Comparison of ENCODE assay signal across 38 cellular contexts in the genomic region with DNA sequence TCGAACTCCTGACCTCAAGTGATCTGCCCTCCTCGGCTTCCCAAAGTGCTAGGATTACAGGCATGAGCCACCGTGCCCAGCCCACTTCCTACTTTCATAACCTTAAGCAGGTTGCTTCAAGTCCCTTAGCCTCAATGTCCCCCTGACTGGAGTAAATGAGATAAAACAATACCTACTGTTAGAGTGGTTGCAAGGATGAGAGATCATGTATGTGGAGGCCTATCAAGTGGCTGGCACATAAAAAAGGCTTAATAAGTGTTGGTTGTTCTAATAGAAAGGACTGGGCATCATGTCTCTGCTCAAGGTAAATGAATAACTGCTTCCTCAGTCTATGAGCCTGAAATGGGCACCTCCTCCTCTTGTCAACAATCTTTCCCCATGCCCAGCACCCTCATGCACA.
"Had no signal": no experiment of that assay in that cellular context is flagged by ENCODE, and none has a peak within 500 bp of the region (broad histone marks: within the 10 kb centered on the region; RNA-seq: fewer than 3 reads in every experiment).

No MANE protein-coding gene starts in this region.

- FAIRE-seq: astrocyte, TTC549 had no signal

- H3K36me3 ChIP-seq: adrenal gland, brain microvascular endothelial cell, breast epithelium had no signal

- H3K27me3 ChIP-seq: adrenal gland, body of pancreas, brain microvascular endothelial cell, breast epithelium had no signal

- H3K4me3 ChIP-seq: adrenal gland, body of pancreas, breast epithelium had no signal

- DNase-seq: activated B cell treated with CpG ODN at 0.5 μM for 24 hours; activated CD4-positive, alpha-beta memory T cell treated with anti-CD3 and anti-CD28 coated beads for 36 hours; activated CD4-positive, alpha-beta T cell treated with anti-CD3 and anti-CD28 coated beads for 4 hours; activated CD4-positive, alpha-beta T cell treated with anti-CD3 and anti-CD28 coated beads, Interleukin-2, amount 10 ng/mL, durations not matched to agents 24 days and 14 days; activated CD4-positive, alpha-beta T cell treated with anti-CD3 and anti-CD28 coated beads, Interleukin-2, amount 50 U/mL, for 1 hour; activated CD4-positive, alpha-beta T cell treated with anti-CD3 and anti-CD28 coated beads, Interleukin-2, amount 50 U/mL, for 4 hours; activated CD4-positive, CD25-positive, alpha-beta regulatory T cell treated with anti-CD3 and anti-CD28 coated beads, Interleukin-2, amount 50 U/mL, for 72 hours; activated CD8-positive, alpha-beta memory T cell treated with anti-CD3 and anti-CD28 coated beads for 24 hours; activated CD8-positive, alpha-beta memory T cell treated with anti-CD3 and anti-CD28 coated beads, Interleukin-2, amount 10 ng/mL, durations not matched to agents 7 days and 5 days; activated CD8-positive, alpha-beta T cell treated with anti-CD3 and anti-CD28 coated beads for 36 hours; activated effector memory CD4-positive, alpha-beta T cell treated with anti-CD3 and anti-CD28 coated beads, Interleukin-2, amount 50 U/mL, for 16 hours; activated gamma-delta T cell treated with Interleukin-2 at 50 U/mL for 16 hours; activated naive CD4-positive, alpha-beta T cell; activated naive CD4-positive, alpha-beta T cell treated with anti-CD3 and anti-CD28 coated beads for 36 hours; activated naive CD4-positive, alpha-beta T cell treated with anti-CD3 and anti-CD28 coated beads, Interleukin-2, amount 50 U/mL, for 16 hours; activated naive CD8-positive, alpha-beta T cell treated with anti-CD3 and anti-CD28 coated beads for 36 hours; activated T-cell treated with anti-CD3 and anti-CD28 coated beads for 4 hours; activated T-cell treated with anti-CD3 and anti-CD28 coated beads, Interleukin-2, amount 50 U/mL, for 1 hour; activated T-cell treated with anti-CD3 and anti-CD28 coated beads, Interleukin-2, amount 50 U/mL, for 4 hours; activated T-cell treated with anti-CD3 and anti-CD28 coated beads, Interleukin-2, amount 50 U/mL, for 72 hours; adrenal gland; amniotic stem cell; aorta; body of pancreas; brain microvascular endothelial cell; central memory CD4-positive, alpha-beta T cell; T-helper 1 cell; T-helper 2 cell; T-helper 9 cell had no signal

- H3K27ac Mint-ChIP-seq: activated B cell treated with CpG ODN at 0.5 μM for 24 hours; activated CD4-positive, alpha-beta memory T cell treated with anti-CD3 and anti-CD28 coated beads for 36 hours; activated CD4-positive, alpha-beta T cell treated with anti-CD3 and anti-CD28 coated beads, Interleukin-2, amount 10 ng/mL, durations not matched to agents 24 days and 14 days; activated CD8-positive, alpha-beta memory T cell treated with anti-CD3 and anti-CD28 coated beads, Interleukin-2, amount 10 ng/mL, durations not matched to agents 7 days and 5 days; activated CD8-positive, alpha-beta T cell treated with anti-CD3 and anti-CD28 coated beads for 36 hours; activated naive CD4-positive, alpha-beta T cell treated with anti-CD3 and anti-CD28 coated beads for 36 hours; activated naive CD8-positive, alpha-beta T cell treated with anti-CD3 and anti-CD28 coated beads for 36 hours; activated T-cell treated with anti-CD3 and anti-CD28 coated beads, Interleukin-2, amount 50 U/mL, for 72 hours; activated T-helper 1 cell treated with anti-CD3 and anti-CD28 coated beads, Interleukin-12 subunit alpha, Interleukin-12 subunit beta, Interleukin-2, Interleukin-4 antibody, amounts not matched to agents 30 ng/mL and 10 ng/mL and 1 ng/mL, durations not matched to agents 14 hours and 24 hours and 36 hours; activated T-helper 17 cell treated with anti-CD3 and anti-CD28 coated beads, Interleukin-2, amount 50 U/mL, for 72 hours; T-helper 1 cell treated with Interleukin-12 subunit alpha and Interleukin-12 subunit beta and Interleukin-4 antibody, amounts not matched to agents 30 μg/mL and 1 μg/mL, for 36 hours; T-helper 2 cell treated with Interferon-gamma antibody and Interleukin-4, amounts not matched to agents 5 μg/mL and 100 μg/mL, for 36 hours had no signal

- ATAC-seq: activated CD8-positive, alpha-beta memory T cell treated with anti-CD3 and anti-CD28 coated beads, Interleukin-2, amount 10 ng/mL, durations not matched to agents 7 days and 5 days; activated CD8-positive, alpha-beta T cell treated with anti-CD3 and anti-CD28 coated beads for 36 hours; activated naive CD4-positive, alpha-beta T cell treated with anti-CD3 and anti-CD28 coated beads, Interleukin-2, amount 50 U/mL, for 72 hours; activated T-cell treated with anti-CD3 and anti-CD28 coated beads, Interleukin-2, amount 50 U/mL, for 4 hours; activated T-cell treated with anti-CD3 and anti-CD28 coated beads, Interleukin-2, amount 50 U/mL, for 72 hours; activated T-helper 17 cell treated with anti-CD3 and anti-CD28 coated beads, Interleukin-2, amount 50 U/mL, for 72 hours; body of pancreas had no signal

- H3K27me3 Mint-ChIP-seq: activated B cell treated with CpG ODN at 0.5 μM for 24 hours had no signal

- H3K27ac ChIP-seq: adrenal gland, body of pancreas, brain microvascular endothelial cell, breast epithelium, VCaP had no signal

- H3K9me3 Mint-ChIP-seq: activated B cell treated with CpG ODN at 0.5 μM for 24 hours; activated CD4-positive, alpha-beta memory T cell treated with anti-CD3 and anti-CD28 coated beads for 36 hours; activated CD8-positive, alpha-beta T cell treated with anti-CD3 and anti-CD28 coated beads for 36 hours; activated naive CD8-positive, alpha-beta T cell treated with anti-CD3 and anti-CD28 coated beads for 36 hours; activated T-cell treated with anti-CD3 and anti-CD28 coated beads, Interleukin-2, amount 50 U/mL, for 4 hours; activated T-cell treated with anti-CD3 and anti-CD28 coated beads, Interleukin-2, amount 50 U/mL, for 72 hours; activated T-helper 1 cell treated with anti-CD3 and anti-CD28 coated beads, Interleukin-12 subunit alpha, Interleukin-12 subunit beta, Interleukin-2, Interleukin-4 antibody, amounts not matched to agents 30 ng/mL and 10 ng/mL and 1 ng/mL, durations not matched to agents 14 hours and 24 hours and 36 hours; activated T-helper 17 cell treated with anti-CD3 and anti-CD28 coated beads, Interleukin-2, amount 50 U/mL, for 72 hours; T-helper 1 cell treated with Interleukin-12 subunit alpha and Interleukin-12 subunit beta and Interleukin-4 antibody, amounts not matched to agents 30 μg/mL and 1 μg/mL, for 36 hours; T-helper 2 cell treated with Interferon-gamma antibody and Interleukin-4, amounts not matched to agents 5 μg/mL and 100 μg/mL, for 36 hours had no signal

- H3K4me3 Mint-ChIP-seq: activated B cell treated with CpG ODN at 0.5 μM for 24 hours; activated CD4-positive, alpha-beta memory T cell treated with anti-CD3 and anti-CD28 coated beads for 36 hours; activated CD4-positive, alpha-beta T cell treated with anti-CD3 and anti-CD28 coated beads, Interleukin-2, amount 10 ng/mL, durations not matched to agents 24 days and 14 days; activated CD8-positive, alpha-beta memory T cell treated with anti-CD3 and anti-CD28 coated beads, Interleukin-2, amount 10 ng/mL, durations not matched to agents 7 days and 5 days; activated CD8-positive, alpha-beta T cell treated with anti-CD3 and anti-CD28 coated beads for 36 hours; activated naive CD4-positive, alpha-beta T cell treated with anti-CD3 and anti-CD28 coated beads for 36 hours; activated naive CD8-positive, alpha-beta T cell treated with anti-CD3 and anti-CD28 coated beads for 36 hours; activated T-cell treated with anti-CD3 and anti-CD28 coated beads, Interleukin-2, amount 50 U/mL, for 4 hours; activated T-cell treated with anti-CD3 and anti-CD28 coated beads, Interleukin-2, amount 50 U/mL, for 72 hours; activated T-helper 1 cell treated with anti-CD3 and anti-CD28 coated beads, Interleukin-12 subunit alpha, Interleukin-12 subunit beta, Interleukin-2, Interleukin-4 antibody, amounts not matched to agents 30 ng/mL and 10 ng/mL and 1 ng/mL, durations not matched to agents 14 hours and 24 hours and 36 hours; activated T-helper 17 cell treated with anti-CD3 and anti-CD28 coated beads, Interleukin-2, amount 50 U/mL, for 72 hours; T-helper 1 cell treated with Interleukin-12 subunit alpha and Interleukin-12 subunit beta and Interleukin-4 antibody, amounts not matched to agents 30 μg/mL and 1 μg/mL, for 36 hours; T-helper 2 cell treated with Interferon-gamma antibody and Interleukin-4, amounts not matched to agents 5 μg/mL and 100 μg/mL, for 36 hours had no signal

- H3K4me1 ChIP-seq: adrenal gland, body of pancreas, breast epithelium had no signal

- H3K9me3 ChIP-seq: adrenal gland, body of pancreas, breast epithelium had no signal

- H3K4me1 Mint-ChIP-seq: activated CD4-positive, alpha-beta T cell treated with anti-CD3 and anti-CD28 coated beads, Interleukin-2, amount 10 ng/mL, durations not matched to agents 24 days and 14 days; activated CD8-positive, alpha-beta memory T cell treated with anti-CD3 and anti-CD28 coated beads, Interleukin-2, amount 10 ng/mL, durations not matched to agents 7 days and 5 days; activated naive CD8-positive, alpha-beta T cell treated with anti-CD3 and anti-CD28 coated beads for 36 hours; activated T-helper 17 cell treated with anti-CD3 and anti-CD28 coated beads, Interleukin-2, amount 50 U/mL, for 72 hours had no signal

- H3K36me3 Mint-ChIP-seq: activated CD4-positive, alpha-beta memory T cell treated with anti-CD3 and anti-CD28 coated beads for 36 hours; activated CD8-positive, alpha-beta memory T cell treated with anti-CD3 and anti-CD28 coated beads, Interleukin-2, amount 10 ng/mL, durations not matched to agents 7 days and 5 days; activated naive CD8-positive, alpha-beta T cell treated with anti-CD3 and anti-CD28 coated beads for 36 hours had no signal
